In the genomic region with DNA sequence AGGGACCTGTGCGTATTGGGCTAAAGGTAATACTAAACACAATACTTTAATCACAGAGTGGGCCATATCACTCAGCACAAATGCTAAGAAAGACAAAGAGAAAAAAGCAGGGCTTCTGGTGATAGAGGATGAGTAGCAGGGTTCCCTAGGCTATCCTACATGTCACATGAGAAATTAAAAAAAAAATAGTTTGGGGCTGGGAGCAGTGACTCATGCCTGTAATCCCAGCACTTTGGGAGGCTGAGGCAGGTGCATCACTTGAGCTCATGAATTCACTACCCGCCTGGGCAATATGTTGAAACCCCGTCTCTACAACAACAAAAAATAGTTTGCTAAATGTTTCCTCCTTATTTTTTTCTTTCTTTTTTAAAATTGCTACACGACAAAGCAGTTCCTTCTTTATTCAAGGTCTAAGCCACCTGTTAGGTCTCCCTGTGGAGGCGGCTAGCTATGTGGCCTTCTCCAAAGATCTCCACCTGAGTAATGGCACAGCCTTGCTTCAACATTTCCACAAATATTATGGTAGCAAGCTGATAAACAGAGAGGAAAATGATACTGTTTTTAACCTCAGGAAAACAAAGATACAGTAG, we compare ENCODE assay signal across 11 cellular contexts. TPM values are rescaled to one million over a fixed set of nuclear protein-coding genes. Genes with fewer than 3 reads are reported as not detected.
DNase-seq lines count a peak whose midpoint lies in the region; TF ChIP-seq lines count a peak whose summit lies in the region.
"Had no signal": no experiment of that assay in that cellular context is flagged by ENCODE, and none has a peak within 500 bp of the region (broad histone marks: within the 10 kb centered on the region; RNA-seq: fewer than 3 reads in every experiment).

No MANE protein-coding gene starts in this region.

- TF ChIP-seq EP300 in esophagus muscularis mucosa (IDR thresholded peaks at IDR 0.05), result no peak

- intact Hi-C loops in esophagus muscularis mucosa (cut with DNase I), result no loop called here

- no peak overlapping the region for H3K4me3 Mint-ChIP-seq in progenitor cell of endocrine pancreas (ENCODE audit: low read depth)
- H3K4me3 Mint-ChIP-seq: nephron, type B pancreatic cell had no signal

- peaks cover 8% of the 10 kb centered on the region for H3K4me1 Mint-ChIP-seq in progenitor cell of endocrine pancreas (ENCODE audit: low read depth)

- peak overlapping the region in 3 of 4 donors; percentile 96 to 97 (median 96) for H3K27ac ChIP-seq in esophagus muscularis mucosa (replicated peaks in 1 of 4)

- H3K9me3 Mint-ChIP-seq in progenitor cell of endocrine pancreas (ENCODE audit: low read depth), result no peaks in the 10 kb centered on the region
- H3K9me3 Mint-ChIP-seq: nephron, type B pancreatic cell had no signal

- H3K4me3 ChIP-seq in GM06990 (replicated peaks; ENCODE audit: low read depth, low read length), result peak overlapping the region; percentile 86
- H3K4me3 ChIP-seq in NT2/D1 (ENCODE audit: insufficient read length, low read depth), result peak overlapping the region; percentile 70
- peak overlapping the region; percentile 61 to 87 (median 70) for H3K4me3 ChIP-seq in esophagus muscularis mucosa

- WGBS in esophagus muscularis mucosa, result 80% methylated on average over 5 of the region's 5 CpGs

- H3K9me3 ChIP-seq in NT2/D1 (ENCODE audit: insufficient read depth, low read length) (no peaks in the 10 kb centered on the region), esophagus muscularis mucosa (no peaks in the 10 kb centered on the region)

- H3K36me3 ChIP-seq in GM06990 (ENCODE audit: control insufficient read depth, insufficient read depth, low read length) (peaks cover 17% of the 10 kb centered on the region), NT2/D1 (ENCODE audit: insufficient read depth, insufficient read length, low read length) (peaks cover 60% of the 10 kb centered on the region), esophagus muscularis mucosa (peaks cover 42 to 49% (median 47%) of the 10 kb centered on the region in 4 donors)

- no peaks in the 10 kb centered on the region for H3K27me3 Mint-ChIP-seq in progenitor cell of endocrine pancreas
- H3K27me3 Mint-ChIP-seq: type B pancreatic cell had no signal

- TF ChIP-seq POLR2A in esophagus muscularis mucosa (IDR thresholded peaks at IDR 0.05; ENCODE audit: low read depth), result no peak

- no peaks in the 10 kb centered on the region for H3K27me3 ChIP-seq in GM06990 (replicated peaks; ENCODE audit: control insufficient read depth, insufficient read depth, low read length)
- H3K27me3 ChIP-seq in NT2/D1 (ENCODE audit: insufficient read depth, insufficient read length), result no peaks in the 10 kb centered on the region
- H3K27me3 ChIP-seq in esophagus muscularis mucosa, result no peaks in the 10 kb centered on the region

- peaks cover 2% of the 10 kb centered on the region for H3K4me1 ChIP-seq in NT2/D1 (ENCODE audit: insufficient read depth, insufficient read length)
- H3K4me1 ChIP-seq in esophagus muscularis mucosa, result peaks cover 23 to 33% (median 31%) of the 10 kb centered on the region in 4 donors

- TF ChIP-seq CTCF in GM06990 (IDR thresholded peaks at IDR 0.05; ENCODE audit: insufficient read depth, low read length, poor library complexity, severe bottlenecking) (no peak), esophagus muscularis mucosa (IDR thresholded peaks at IDR 0.05) (no peak), progenitor cell of endocrine pancreas (IDR thresholded peaks at IDR 0.05; ENCODE audit: unreplicated experiment) (no peak)

- H3K9ac ChIP-seq in NT2/D1 (ENCODE audit: insufficient read length, low read depth), result peak overlapping the region; percentile 83

- H3K27ac Mint-ChIP-seq in progenitor cell of endocrine pancreas, result peak overlapping the region; percentile 53
- H3K27ac Mint-ChIP-seq: nephron, type B pancreatic cell had no signal

- DNase-seq in GM06990 (ENCODE audit: extremely low read depth, insufficient read length), result no peak
- DNase-seq in NT2/D1 (ENCODE audit: low read depth, low spot score), result no peak
- DNase-seq in esophagus muscularis mucosa (ENCODE audit: extremely low spot score), result no peak
- no peak for DNase-seq in progenitor cell of endocrine pancreas (ENCODE audit: low spot score, unreplicated experiment)
- DNase-seq in DMS153 treated with DMSO at 0.1 percent for 48 hours (lab: John Stamatoyannopoulos, UW; ENCODE audit: unreplicated experiment), result no peak
- no peak for DNase-seq in NCI-H345 (lab: John Stamatoyannopoulos, UW)
- no peak for DNase-seq in ecto neural progenitor cell (ENCODE audit: low spot score)
- DNase-seq in cerebellum (ENCODE audit: low spot score), result no peak
- DNase-seq: activated naive CD4-positive, alpha-beta T cell had no signal

- H3K36me3 Mint-ChIP-seq in progenitor cell of endocrine pancreas (ENCODE audit: insufficient read depth), result peaks cover 27% of the 10 kb centered on the region

RNA-seq across cellular contexts. Expression of gene ENSA, which starts 1.5 kb away (rescaled TPM):
- total RNA-seq in esophagus muscularis mucosa (100 to 1,000 TPM; 110 to 212 (median 141) TPM), progenitor cell of endocrine pancreas (164 and 169 TPM in 2 replicates), cerebellum (102 TPM)

RNA-seq across cellular contexts. Expression of gene MCL1, which starts 48.5 kb away (rescaled TPM):
- total RNA-seq in esophagus muscularis mucosa (100 to 1,000 TPM; 192 to 460 (median 255) TPM), progenitor cell of endocrine pancreas (204 and 212 TPM in 2 replicates), cerebellum (86.7 TPM)
